In the genomic region with DNA sequence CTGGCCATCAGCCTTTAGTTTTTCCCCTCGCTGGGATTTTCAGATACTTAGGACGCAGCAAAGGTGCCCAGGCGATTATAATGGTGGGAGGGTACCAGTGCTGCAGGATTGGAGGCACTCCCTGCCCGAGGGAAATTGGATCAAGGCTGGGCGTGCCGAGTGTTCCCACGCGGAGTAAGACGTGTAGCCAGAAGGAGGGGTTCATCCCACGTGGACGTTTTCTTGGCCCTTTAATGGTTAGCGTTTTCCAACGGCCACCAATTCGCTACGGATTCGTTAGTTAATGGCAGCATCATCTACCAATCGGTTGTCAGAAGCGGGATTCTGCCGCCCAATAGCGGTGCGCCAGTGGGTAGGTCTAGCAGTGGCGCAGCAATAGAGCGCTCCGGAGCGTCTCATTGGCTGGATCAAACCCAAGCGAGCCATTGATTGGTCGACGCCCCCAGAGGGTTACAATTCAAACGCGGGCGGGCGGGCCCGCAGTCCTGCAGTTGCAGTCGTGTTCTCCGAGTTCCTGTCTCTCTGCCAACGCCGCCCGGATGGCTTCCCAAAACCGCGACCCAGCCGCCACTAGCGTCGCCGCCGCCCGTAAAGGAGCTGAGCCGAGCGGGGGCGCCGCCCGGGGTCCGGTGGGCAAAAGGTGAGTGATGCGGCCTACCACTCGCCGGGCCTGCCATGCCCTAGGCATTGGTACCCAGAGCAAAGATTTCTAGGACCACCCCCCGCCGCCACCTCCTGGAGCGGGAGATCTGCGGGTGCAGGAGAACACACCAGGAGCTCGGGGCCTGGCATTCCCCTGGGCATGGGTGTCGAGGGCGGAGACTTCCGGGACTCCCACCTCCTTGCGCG, we compare ENCODE assay signal across 8 cellular contexts. TPM values are rescaled to one million over a fixed set of nuclear protein-coding genes. Genes with fewer than 3 reads are reported as not detected.
A peak's percentile ranks its signal among the peaks of the same experiment; 100 is the strongest.
DNase-seq lines count a peak whose midpoint lies in the region; ATAC-seq, FAIRE-seq and TF ChIP-seq lines count a peak whose summit lies in the region.

TSS of gene UBE2C (plus strand) at position 488 of the 849 bp plus-strand sequence. CDS start at position 540, 52 bp downstream.

- H3K4me1 ChIP-seq in keratinocyte (ENCODE audit: control insufficient read depth, extremely low read depth, insufficient read depth, low read length): peaks cover 13% of the 10 kb centered on the region

- no peaks in the 10 kb centered on the region for H3K9me1 ChIP-seq in keratinocyte (ENCODE audit: control insufficient read depth, extremely low read depth, insufficient read depth, low read length)

- peak within 1 kb of the TSS; percentile 76 for H3K27ac ChIP-seq in keratinocyte (ENCODE audit: control insufficient read depth, insufficient read depth, low read length)

- H3K36me3 ChIP-seq in keratinocyte (ENCODE audit: control insufficient read depth in 2 of 2, extremely low read depth in 1 of 2, insufficient read depth in 2 of 2, low read length in 2 of 2): peaks cover 13 to 20% of the 10 kb centered on the region in 2 experiments

- dilution Hi-C loops in keratinocyte (cut with MboI; ENCODE audit: extremely low pct_ligation_motif_present, low sequenced_read_pairs): no loop called here

- H3K4me2 ChIP-seq in keratinocyte (ENCODE audit: control insufficient read depth, extremely low read depth, insufficient read depth, low read depth, low read length): peak within 1 kb of the TSS; percentile 87

- FAIRE-seq in keratinocyte (lab: Jason Lieb, UNC): peak; percentile 91

- peak within 1 kb of the TSS; percentile 81 for H2AFZ ChIP-seq in keratinocyte (ENCODE audit: control insufficient read depth, low read length)

- H3K9me3 ChIP-seq in keratinocyte (ENCODE audit: control insufficient read depth, low read depth, low read length): no peaks in the 10 kb centered on the region

- ATAC-seq in GM19035 (IDR thresholded peaks at IDR 0.05; ENCODE audit: unreplicated experiment) (peak; percentile 98), HG03354 (IDR thresholded peaks at IDR 0.05; ENCODE audit: poor library complexity, severe bottlenecking, unreplicated experiment) (peak; percentile 99)

- TF ChIP-seq CTCF in AG09319 (IDR thresholded peaks at IDR 0.05; ENCODE audit: low read depth, low read length) (no peak), keratinocyte (optimal IDR thresholded peaks at IDR 0.05 in 1 of 3, IDR thresholded peaks at IDR 0.05 in 1 of 3, conservative IDR thresholded peaks at IDR 0.05 in 1 of 3; ENCODE audit: extremely low read depth in 1 of 3, insufficient read depth in 2 of 3, low read length in 3 of 3) (no peak)

- peak within 1 kb of the TSS; percentile 85 for H3K9ac ChIP-seq in keratinocyte (ENCODE audit: control insufficient read depth, extremely low read depth, insufficient read depth, low read length)

- no peaks in the 10 kb centered on the region for H3K27me3 ChIP-seq in keratinocyte (ENCODE audit: control insufficient read depth, extremely low read depth, insufficient read depth, low read length)

- peaks cover 21% of the 10 kb centered on the region for H3K79me2 ChIP-seq in keratinocyte (ENCODE audit: control insufficient read depth, insufficient read depth, low read length)

- peak within 1 kb of the TSS; percentile 63 to 86 (median 82) for H3K4me3 ChIP-seq in keratinocyte (ENCODE audit: control insufficient read depth in 2 of 3, extremely low read depth in 1 of 3, insufficient read depth in 2 of 3, low read depth in 1 of 3, low read length in 3 of 3)

- H4K20me1 ChIP-seq in keratinocyte (ENCODE audit: control insufficient read depth, extremely low read depth, insufficient read depth, low read length): peaks cover 6% of the 10 kb centered on the region

- DNase-seq in AG09319 (ENCODE audit: extremely low read depth, low read depth) (peak; percentile 99), NCI-H446 treated with DMSO at 0.1 percent for 48 hours (lab: John Stamatoyannopoulos, UW) (peak; percentile 99), cerebellum (ENCODE audit: low spot score) (peak; percentile 97), keratinocyte (ENCODE audit: low read depth, low spot score) (peak; percentile 84)
- DNase-seq in activated CD4-positive, CD25-positive, alpha-beta regulatory T cell treated with anti-CD3 and anti-CD28 coated beads, Interleukin-2, amount 50 U/mL, for 72 hours: peak; percentile 89
- DNase-seq in stimulated activated CD4-positive, alpha-beta T cell treated with anti-CD3 and anti-CD28 coated beads, Interleukin-15, amount 100 ng/mL, for 1 hour (ENCODE audit: low read depth in 1 of 2, low spot score in 1 of 2): peak; percentile 79 to 83

RNA-seq across cellular contexts. Expression of gene UBE2C, which starts in this region (rescaled TPM):
- total RNA-seq in cerebellum: 14.1 TPM
- polyA plus RNA-seq in keratinocyte: 9.1 to 69.8 TPM (median 46.6 TPM) in 3 replicates
- polyA plus RNA-seq in keratinocyte (2011; ENCODE audit: low read depth): not detected
- polyA plus RNA-seq in keratinocyte (2011; cell fraction: cytosol; rRNA removed): 16.0 and 19.1 TPM in 2 replicates
- polyA plus RNA-seq in keratinocyte (2011; cell fraction: nucleus; rRNA removed): 7.5 and 8.3 TPM in 2 replicates
- polyA plus RNA-seq in keratinocyte (2012; ENCODE audit: low replicate concordance): 0.38 and 49.5 TPM in 2 replicates
- polyA minus RNA-seq in keratinocyte: 5.0 to 33.8 TPM (median 27.2 TPM) in 3 replicates
- polyA minus RNA-seq in keratinocyte (2011; cell fraction: cytosol; rRNA and poly(A)+ RNA removed): 27.8 TPM
- 5.1 and 9.5 TPM in 2 replicates for polyA minus RNA-seq in keratinocyte (2011; cell fraction: nucleus; rRNA and poly(A)+ RNA removed)

Comparison
In these comparisons a context has a peak if more than half of its experiments do, and no peak if none do; other contexts are left out.
1. Peak in every context shown above with its lines: DNase-seq, ATAC-seq, H3K4me3 ChIP-seq and H3K27ac ChIP-seq.